ENCODE assay signal across 19 cellular contexts in genomic region chr1:202012544-202013478, GRCh38. TPM values are rescaled to one million over a fixed set of nuclear protein-coding genes. Genes with fewer than 3 reads are reported as not detected.
DNase-seq lines count a peak whose midpoint lies in the region; ATAC-seq and TF ChIP-seq lines count a peak whose summit lies in the region.
"Had no signal": no experiment of that assay in that cellular context is flagged by ENCODE, and none has a peak within 500 bp of the region (broad histone marks: within the 10 kb centered on the region; RNA-seq: fewer than 3 reads in every experiment).

No MANE protein-coding gene starts in this region.

- H3K36me3 ChIP-seq in body of pancreas (replicated peaks in 1 of 2; ENCODE audit: insufficient read depth in 1 of 2, low read depth in 2 of 2) (peaks cover 6 to 17% of the 10 kb centered on the region in 2 donors), liver (ENCODE audit: control insufficient read depth in 4 of 4, insufficient read depth in 3 of 4, low read depth in 1 of 4, low read length in 3 of 4) (peaks cover 15 to 22% (median 21%) of the 10 kb centered on the region in 4 donors), rectal smooth muscle tissue (ENCODE audit: control insufficient read depth, insufficient read depth, low read length) (peaks cover 10% of the 10 kb centered on the region), SK-N-SH (replicated peaks in 1 of 2; ENCODE audit: control insufficient read depth in 1 of 2, insufficient read depth in 2 of 2, low read length in 1 of 2) (no peaks in the 10 kb centered on the region)
- H3K36me3 ChIP-seq: SJCRH30 had no signal

- H3K79me2 ChIP-seq in SK-N-SH (ENCODE audit: insufficient read depth) = no peaks in the 10 kb centered on the region

- CTCF ChIA-PET in SK-N-SH (lab: Yijun Ruan, JAX) = interaction anchor here (1.1 to 20.4 kb wide), 6 partner anchors 14 to 121 kb away, joined by 3 to 411 read pairs (median 42); partner anchors contain the start of gene GPR37L1

- TF ChIP-seq RAD21 in liver (IDR thresholded peaks at IDR 0.05) (no peak), SK-N-SH (IDR thresholded peaks at IDR 0.05; ENCODE audit: low read length) (no peak)

- H3K9me3 ChIP-seq in body of pancreas (no peaks in the 10 kb centered on the region), liver (ENCODE audit: control insufficient read depth in 4 of 4, low read length in 3 of 4) (no peaks in the 10 kb centered on the region), SK-N-SH (no peaks in the 10 kb centered on the region)
- H3K9me3 ChIP-seq: MG63, SJCRH30 had no signal

- no peaks in the 10 kb centered on the region for H4K20me1 ChIP-seq in SK-N-SH (ENCODE audit: insufficient read depth)

- TF ChIP-seq CTCF in body of pancreas (IDR thresholded peaks at IDR 0.05) = no peak
- no peak for TF ChIP-seq CTCF in liver (IDR thresholded peaks at IDR 0.05; ENCODE audit: low read depth, low read length, missing input control)
- no peak for TF ChIP-seq CTCF in foreskin keratinocyte (conservative IDR thresholded peaks at IDR 0.05)
- no peak for TF ChIP-seq CTCF in SK-N-SH (IDR thresholded peaks at IDR 0.05)

- H2AFZ ChIP-seq in SK-N-SH (ENCODE audit: low read depth) = no peak overlapping the region

- 51 to 53% methylated on average over 17 to 35 of the region's 35 CpGs for WGBS in body of pancreas, 2 donors
- WGBS in liver = 84% methylated on average over 35 of the region's 35 CpGs
- WGBS in SK-N-SH (ENCODE audit: low lambda C conversion rate) = 75% methylated on average over 24 of the region's 35 CpGs

- H3K4me2 ChIP-seq in SK-N-SH = no peak overlapping the region

- POLR2A ChIA-PET in SK-N-SH (lab: Yijun Ruan, JAX) = no interaction called here

- H3K4me1 ChIP-seq in body of pancreas = peaks cover 78% of the 10 kb centered on the region
- H3K4me1 ChIP-seq in liver (ENCODE audit: control insufficient read depth in 4 of 4, insufficient read depth in 4 of 4, low read length in 3 of 4) = peaks cover 10 to 64% (median 48%) of the 10 kb centered on the region in 4 donors
- H3K4me1 ChIP-seq in rectal smooth muscle tissue (ENCODE audit: control insufficient read depth, insufficient read depth, low read length) = no peaks in the 10 kb centered on the region
- peaks cover 18% of the 10 kb centered on the region for H3K4me1 ChIP-seq in foreskin keratinocyte
- H3K4me1 ChIP-seq in SK-N-SH (ENCODE audit: control insufficient read depth in 1 of 2, insufficient read depth in 2 of 2, low read depth in 1 of 2, low read length in 1 of 2) = peaks cover 0 to 3% of the 10 kb centered on the region in 2 experiments; a peak in 1 of 4 replicates

- peak overlapping the region; percentile 75 to 93 for H3K4me3 ChIP-seq in body of pancreas
- H3K4me3 ChIP-seq in liver (ENCODE audit: low read depth in 1 of 3, low read length in 3 of 3) = peak overlapping the region in 2 of 3 donors; percentile 65 to 86
- H3K4me3 ChIP-seq in rectal smooth muscle tissue (ENCODE audit: low read length) = peak overlapping the region; percentile 58
- H3K4me3 ChIP-seq in SK-N-SH (ENCODE audit: low read depth in 2 of 2, low read length in 1 of 2) = no peak overlapping the region
- H3K4me3 ChIP-seq: MG63, SJCRH30 had no signal

- H3K27me3 ChIP-seq in body of pancreas = no peaks in the 10 kb centered on the region
- no peaks in the 10 kb centered on the region for H3K27me3 ChIP-seq in liver (ENCODE audit: control insufficient read depth in 4 of 4, insufficient read depth in 4 of 4, low read length in 3 of 4)
- no peaks in the 10 kb centered on the region for H3K27me3 ChIP-seq in rectal smooth muscle tissue (ENCODE audit: control insufficient read depth, insufficient read depth, low read length)
- no peaks in the 10 kb centered on the region for H3K27me3 ChIP-seq in foreskin keratinocyte
- no peaks in the 10 kb centered on the region for H3K27me3 ChIP-seq in SK-N-SH (ENCODE audit: insufficient read depth)
- H3K27me3 ChIP-seq: MG63, SJCRH30 had no signal

- no peak for ATAC-seq in body of pancreas
- no peak for ATAC-seq in foreskin keratinocyte
- ATAC-seq in HG03095 (IDR thresholded peaks at IDR 0.05; ENCODE audit: unreplicated experiment) = no peak
- ATAC-seq: effector memory CD8-positive, alpha-beta T cell; left cardiac atrium; stimulated activated effector memory CD8-positive, alpha-beta T cell treated with anti-CD3 and anti-CD28 coated beads, Interleukin-12 subunit alpha, Interleukin-12 subunit beta, amount 100 ng/mL, for 72 hours had no signal

- no peak for TF ChIP-seq EP300 in SK-N-SH (IDR thresholded peaks at IDR 0.05; ENCODE audit: borderline replicate concordance in 1 of 2, low read depth in 1 of 2, low read length in 1 of 2)

- peak in 2 of 3 donors; percentile 18 to 30 for TF ChIP-seq POLR2A in body of pancreas (IDR thresholded peaks at IDR 0.05)

- DNase-seq in Caki2 (ENCODE audit: low read depth) (peak; percentile 15), body of pancreas (peak in 3 of 4 donors; percentile 31 to 52 (median 32)), foreskin keratinocyte (no peak), ecto neural progenitor cell (ENCODE audit: low spot score) (no peak), SK-N-SH (no peak)
- DNase-seq: activated CD4-positive, CD25-positive, alpha-beta regulatory T cell treated with anti-CD3 and anti-CD28 coated beads, Interleukin-2, amount 50 U/mL, for 72 hours; COR-L47; effector memory CD8-positive, alpha-beta T cell; left cardiac atrium; MG63; naive B cell; NCI-H187; NCI-H446; SJCRH30; stimulated activated CD4-positive, alpha-beta T cell treated with anti-CD3 and anti-CD28 coated beads, Interleukin-12 subunit alpha, Interleukin-12 subunit beta, amount 100 ng/mL, for 4 hours had no signal

- in situ Hi-C loops in Caki2 (cut with HindIII; ENCODE audit: low pct_unique_long_range_greater_than_20kb, low sequenced_read_pairs) = no loop called here

- no peaks in the 10 kb centered on the region for H3K9me2 ChIP-seq in SK-N-SH

- H3F3A ChIP-seq in SK-N-SH (replicated peaks; ENCODE audit: insufficient read depth) = no peaks in the 10 kb centered on the region

- H3K9ac ChIP-seq in liver (ENCODE audit: low read depth in 1 of 2, low read length in 2 of 2) = no peak overlapping the region
- peak overlapping the region; percentile 50 for H3K9ac ChIP-seq in rectal smooth muscle tissue (ENCODE audit: low read length)
- H3K9ac ChIP-seq in SK-N-SH = no peak overlapping the region

- peak overlapping the region in 3 of 4 donors; percentile 93 to 100 (median 95) for H3K27ac ChIP-seq in body of pancreas
- peak overlapping the region in 1 of 2 donors; percentile 32 for H3K27ac ChIP-seq in liver (ENCODE audit: low read depth in 1 of 2, low read length in 2 of 2)
- H3K27ac ChIP-seq in rectal smooth muscle tissue (ENCODE audit: low read depth, low read length) = no peak overlapping the region
- no peak overlapping the region for H3K27ac ChIP-seq in foreskin keratinocyte
- H3K27ac ChIP-seq in SK-N-SH (ENCODE audit: low read depth in 2 of 2, low read length in 1 of 2) = no peak overlapping the region
- H3K27ac ChIP-seq: SJCRH30 had no signal

- intact Hi-C loops in body of pancreas (cut with DNase I) = no loop called here

TF ChIP-seq in liver, 16 proteins besides CTCF, POLR2A, EP300 and RAD21 (continues in another document):
- no peak for TF ChIP-seq MAX (IDR thresholded peaks at IDR 0.05)
- TF ChIP-seq FOXA2 (IDR thresholded peaks at IDR 0.05) = no peak
- no peak for TF ChIP-seq TAF1 (conservative IDR thresholded peaks at IDR 0.05)
- TF ChIP-seq FOXA1 (IDR thresholded peaks at IDR 0.05) = no peak
- no peak for TF ChIP-seq HNF4G (IDR thresholded peaks at IDR 0.05)
- no peak for TF ChIP-seq NR2F2 (IDR thresholded peaks at IDR 0.05)
- TF ChIP-seq RXRA (IDR thresholded peaks at IDR 0.05) = no peak
- no peak for TF ChIP-seq JUND (IDR thresholded peaks at IDR 0.05)

TF ChIP-seq in SK-N-SH, 30 proteins besides CTCF, POLR2A, EP300 and RAD21 (continues in another document):
- TF ChIP-seq ELF1 (IDR thresholded peaks at IDR 0.05) (no peak), RXRA (IDR thresholded peaks at IDR 0.05; ENCODE audit: borderline replicate concordance, low read depth) (no peak), USF2 (IDR thresholded peaks at IDR 0.05; ENCODE audit: borderline replicate concordance, low read depth, low read length) (no peak), MEF2A (IDR thresholded peaks at IDR 0.05; ENCODE audit: borderline replicate concordance, low read depth) (no peak), SMC3 (IDR thresholded peaks at IDR 0.05; ENCODE audit: low read depth, low read length) (no peak)

RNA-seq across cellular contexts. Expression of gene ELF3, which starts 2.4 kb away (rescaled TPM):
- 251 and 255 TPM in 2 replicates for total RNA-seq in Caki2 (2014; rRNA removed; shearing (Covaris generic); ENCODE audit: low replicate concordance)
- total RNA-seq in body of pancreas (100 to 1,000 TPM in 1 of 2 donors, 10 to 100 TPM in 1; 93.7 to 293 TPM), liver (10 to 100 TPM; 10.1 to 38.7 TPM), foreskin keratinocyte (0.04 and 0.07 TPM in 2 replicates)
- polyA plus RNA-seq in liver (10 to 100 TPM; 22.2 to 29.0 TPM), foreskin keratinocyte (0.04 TPM in 1 of 2 replicates, not detected in the other), SK-N-SH (2012; rRNA removed) (0.10 and 0.11 TPM in 2 replicates)
- polyA plus RNA-seq in SK-N-SH (2012; cell fraction: cytosol; rRNA removed) = 0.04 and 0.05 TPM in 2 replicates
- polyA plus RNA-seq in SK-N-SH (2012; cell fraction: nucleus; rRNA removed) = 1.3 and 1.5 TPM in 2 replicates

RNA-seq across cellular contexts. Expression of gene RNPEP, which starts 30.4 kb away (rescaled TPM):
- total RNA-seq in Caki2 (2014; rRNA removed; shearing (Covaris generic); ENCODE audit: low replicate concordance) = 139 and 146 TPM in 2 replicates
- total RNA-seq in body of pancreas (100 to 1,000 TPM in 1 of 2 donors, 10 to 100 TPM in 1; 62.3 to 233 TPM), liver (10 to 100 TPM; 18.4 to 26.5 TPM), foreskin keratinocyte (75.0 and 79.3 TPM in 2 replicates)
- polyA plus RNA-seq in liver (10 to 100 TPM; 16.3 to 23.6 TPM), foreskin keratinocyte (82.4 and 97.4 TPM in 2 replicates), SK-N-SH (2012; rRNA removed) (36.7 and 46.7 TPM in 2 replicates)
- polyA plus RNA-seq in SK-N-SH (2012; cell fraction: cytosol; rRNA removed) = 45.5 and 49.7 TPM in 2 replicates
- polyA plus RNA-seq in SK-N-SH (2012; cell fraction: nucleus; rRNA removed) = 84.1 and 88.4 TPM in 2 replicates

RNA-seq across cellular contexts. Expression of gene TIMM17A, which starts 57.5 kb away (rescaled TPM):
- total RNA-seq in Caki2 (2014; rRNA removed; shearing (Covaris generic); ENCODE audit: low replicate concordance) = 48.8 and 56.4 TPM in 2 replicates
- 10 to 100 TPM; 20.2 to 25.4 TPM for total RNA-seq in body of pancreas
- 10 to 100 TPM; 21.1 to 43.5 TPM for total RNA-seq in liver
- polyA plus RNA-seq in liver = 10 to 100 TPM; 58.4 to 72.1 TPM
- 63.6 and 66.4 TPM in 2 replicates for total RNA-seq in foreskin keratinocyte
- 73.5 TPM in 2 replicates for polyA plus RNA-seq in foreskin keratinocyte
- polyA plus RNA-seq in SK-N-SH (2012; rRNA removed) = 33.6 and 51.6 TPM in 2 replicates
- 59.3 and 72.7 TPM in 2 replicates for polyA plus RNA-seq in SK-N-SH (2012; cell fraction: cytosol; rRNA removed)
- 20.6 and 39.2 TPM in 2 replicates for polyA plus RNA-seq in SK-N-SH (2012; cell fraction: nucleus; rRNA removed)

Comparison
In these comparisons a context has a peak if more than half of its experiments do, and no peak if none do; other contexts are left out.
1. DNase-seq: peak in Caki2 (single experiment) and body of pancreas (3 of 4); none in foreskin keratinocyte (0 of 2), ecto neural progenitor cell (single experiment) and SK-N-SH (single experiment).
2. H3K27ac ChIP-seq: peak in body of pancreas (3 of 4); none in rectal smooth muscle tissue (single experiment), foreskin keratinocyte (single experiment) and SK-N-SH (0 of 2).
3. H3K4me3 ChIP-seq: peak in body of pancreas (2 of 2), liver (2 of 3) and rectal smooth muscle tissue (single experiment); none in SK-N-SH (0 of 2).
4. RNA of gene ELF3, which starts 2.4 kb away (total RNA-seq): 93.7 to 293 TPM in body of pancreas, 251 to 255 TPM in Caki2 and 10.1 to 38.7 TPM in liver; 0.04 to 0.07 TPM in foreskin keratinocyte; every median in the first group is over 10 times any median in the second.